Comparison of ENCODE assay signal across 8 cellular contexts in genomic region chr12:120686690-120687569, GRCh38. TPM values are rescaled to one million over a fixed set of nuclear protein-coding genes. Genes with fewer than 3 reads are reported as not detected.
DNase-seq lines count a peak whose midpoint lies in the region; ATAC-seq and TF ChIP-seq lines count a peak whose summit lies in the region.

Gene MLEC, plus strand, starts transcription at chr12:120687149. Its CDS starts 148 bp downstream, at chr12:120687297.

- H3K4me1 Mint-ChIP-seq in activated CD4-positive, alpha-beta T cell treated with anti-CD3 and anti-CD28 coated beads, Interleukin-2, amount 10 ng/mL, durations not matched to agents 7 days and 5 days, result peaks cover 54% of the 10 kb centered on the region

- no peak for TF ChIP-seq CTCF in C4-2B (conservative IDR thresholded peaks at IDR 0.05)

- H3K36me3 Mint-ChIP-seq in activated CD4-positive, alpha-beta T cell treated with anti-CD3 and anti-CD28 coated beads, Interleukin-2, amount 10 ng/mL, durations not matched to agents 7 days and 5 days (ENCODE audit: low read depth), result no peaks in the 10 kb centered on the region

- H3K27ac Mint-ChIP-seq in activated CD4-positive, alpha-beta T cell treated with anti-CD3 and anti-CD28 coated beads, Interleukin-2, amount 10 ng/mL, durations not matched to agents 7 days and 5 days, result peak within 1 kb of the TSS; percentile 97

- CTCF ChIA-PET in activated CD4-positive, alpha-beta T cell treated with anti-CD3 and anti-CD28 coated beads, Interleukin-2, amount 10 ng/mL, durations not matched to agents 7 days and 5 days (lab: Charles Lee), result interaction anchor here (0.6 to 1.4 kb wide), 3 partner anchors 23 to 49 kb away, joined by 3 to 9 read pairs (median 3); partner anchors contain the start of gene UNC119B

- peak within 1 kb of the TSS; percentile 91 for H3K27ac ChIP-seq in C4-2B

- ATAC-seq in GM19328 (IDR thresholded peaks at IDR 0.05; ENCODE audit: unreplicated experiment) (peak; percentile 57), HG03520 (IDR thresholded peaks at IDR 0.05; ENCODE audit: unreplicated experiment) (peak; percentile 61)

- H3K9me3 Mint-ChIP-seq in activated CD4-positive, alpha-beta T cell treated with anti-CD3 and anti-CD28 coated beads, Interleukin-2, amount 10 ng/mL, durations not matched to agents 7 days and 5 days, result no peaks in the 10 kb centered on the region

- H3K4me3 Mint-ChIP-seq in activated CD4-positive, alpha-beta T cell treated with anti-CD3 and anti-CD28 coated beads, Interleukin-2, amount 10 ng/mL, durations not matched to agents 7 days and 5 days, result peak within 1 kb of the TSS; percentile 89

- POLR2A ChIA-PET in activated CD4-positive, alpha-beta T cell treated with anti-CD3 and anti-CD28 coated beads, Interleukin-2, amount 10 ng/mL, durations not matched to agents 7 days and 5 days (lab: Charles Lee), result no interaction called here

- peak; percentile 99 for DNase-seq in NCI-H69 (lab: John Stamatoyannopoulos, UW)
- peak; percentile 99 for DNase-seq in activated CD4-positive, alpha-beta T cell treated with anti-CD3 and anti-CD28 coated beads, Interleukin-2, amount 10 ng/mL, durations not matched to agents 7 days and 5 days
- DNase-seq in cortex of kidney (lab: John Stamatoyannopoulos, UW), result peak; percentile 55
- peak; percentile 99 for DNase-seq in left kidney (ENCODE audit: low read depth, low spot score)
- DNase-seq in stimulated activated CD4-positive, alpha-beta T cell treated with anti-CD3 and anti-CD28 coated beads, Interleukin-2, amount 100 ng/mL, for 24 hours, result peak; percentile 99

- H3K27me3 Mint-ChIP-seq in activated CD4-positive, alpha-beta T cell treated with anti-CD3 and anti-CD28 coated beads, Interleukin-2, amount 10 ng/mL, durations not matched to agents 7 days and 5 days, result no peaks in the 10 kb centered on the region

RNA-seq across cellular contexts. Expression of gene MLEC, which starts in this region (rescaled TPM):
- total RNA-seq in activated CD4-positive, alpha-beta T cell treated with anti-CD3 and anti-CD28 coated beads, Interleukin-2, amount 10 ng/mL, durations not matched to agents 7 days and 5 days, result 10 to 100 TPM; 80.5 to 94.4 TPM

Comparison
In these comparisons a context has a peak if more than half of its experiments do, and no peak if none do; other contexts are left out.
1. Peak in every context shown above with its lines: DNase-seq, ATAC-seq and H3K27ac ChIP-seq.